Comparison of ENCODE assay signal across 8 cellular contexts in genomic region chr11:73314121-73314948, GRCh38. TPM values are rescaled to one million over a fixed set of nuclear protein-coding genes. Genes with fewer than 3 reads are reported as not detected.
DNase-seq lines count a peak whose midpoint lies in the region; TF ChIP-seq lines count a peak whose summit lies in the region.

No MANE protein-coding gene starts in this region.

- no peaks in the 10 kb centered on the region for H3K79me2 ChIP-seq in OCI-LY7 (ENCODE audit: insufficient read depth, low read depth, low read length)

- H3K27me3 Mint-ChIP-seq in activated T-helper 1 cell treated with anti-CD3 and anti-CD28 coated beads, Interleukin-12 subunit alpha, Interleukin-12 subunit beta, Interleukin-2, Interleukin-4 antibody, amounts not matched to agents 30 ng/mL and 10 ng/mL and 1 ng/mL, durations not matched to agents 14 hours and 24 hours and 36 hours (ENCODE audit: insufficient read depth): peaks cover 9% of the 10 kb centered on the region

- no peak overlapping the region for H3K27ac ChIP-seq in OCI-LY7 (ENCODE audit: low read depth, low read length, poor library complexity, severe bottlenecking)
- no peak overlapping the region for H3K27ac ChIP-seq in effector memory CD4-positive, alpha-beta T cell (ENCODE audit: insufficient read depth, low read length, poor library complexity, severe bottlenecking)

- 0 out of 2 replicates have a peak overlapping the region, but pooled peaks have one; percentile 1 for H2AFZ ChIP-seq in OCI-LY7 (ENCODE audit: low read length)

- H3K4me3 Mint-ChIP-seq in activated T-helper 1 cell treated with anti-CD3 and anti-CD28 coated beads, Interleukin-12 subunit alpha, Interleukin-12 subunit beta, Interleukin-2, Interleukin-4 antibody, amounts not matched to agents 30 ng/mL and 10 ng/mL and 1 ng/mL, durations not matched to agents 14 hours and 24 hours and 36 hours: no peak overlapping the region

- no peak overlapping the region; the same call in 1 of the 2 replicates for H3K4me3 ChIP-seq in GM12865 (ENCODE audit: low read depth, low read length)
- H3K4me3 ChIP-seq in OCI-LY7 (ENCODE audit: low read depth, low read length, poor library complexity, severe bottlenecking): no peak overlapping the region
- H3K4me3 ChIP-seq in fibroblast of villous mesenchyme (ENCODE audit: low read depth, low read length): peak overlapping the region; percentile 81
- H3K4me3 ChIP-seq in effector memory CD4-positive, alpha-beta T cell (ENCODE audit: insufficient read depth, low read depth, low read length, poor library complexity, severe bottlenecking): no peak overlapping the region

- H4K20me1 ChIP-seq in OCI-LY7 (ENCODE audit: insufficient read depth, low read length): no peaks in the 10 kb centered on the region

- no peaks in the 10 kb centered on the region for H3K9me3 Mint-ChIP-seq in activated T-helper 1 cell treated with anti-CD3 and anti-CD28 coated beads, Interleukin-12 subunit alpha, Interleukin-12 subunit beta, Interleukin-2, Interleukin-4 antibody, amounts not matched to agents 30 ng/mL and 10 ng/mL and 1 ng/mL, durations not matched to agents 14 hours and 24 hours and 36 hours

- intact Hi-C loops in OCI-LY7 (cut with micrococcal nuclease; ENCODE audit: unreplicated experiment): no loop called here
- intact Hi-C loops in activated T-helper 1 cell treated with anti-CD3 and anti-CD28 coated beads, Interleukin-12 subunit alpha, Interleukin-12 subunit beta, Interleukin-2, Interleukin-4 antibody, amounts not matched to agents 30 ng/mL and 10 ng/mL and 1 ng/mL, durations not matched to agents 14 hours and 24 hours and 36 hours (cut with micrococcal nuclease): no loop called here

- no peaks in the 10 kb centered on the region for H3K9me3 ChIP-seq in OCI-LY7 (ENCODE audit: low read length)
- H3K9me3 ChIP-seq in effector memory CD4-positive, alpha-beta T cell (ENCODE audit: control insufficient read depth, low read length): no peaks in the 10 kb centered on the region

- no TSS peak for BruUV-seq in OCI-LY7 (replicated peaks; lab: Mats Ljungman, UMichigan)

- no peak overlapping the region for H3K27ac Mint-ChIP-seq in activated T-helper 1 cell treated with anti-CD3 and anti-CD28 coated beads, Interleukin-12 subunit alpha, Interleukin-12 subunit beta, Interleukin-2, Interleukin-4 antibody, amounts not matched to agents 30 ng/mL and 10 ng/mL and 1 ng/mL, durations not matched to agents 14 hours and 24 hours and 36 hours

- peaks cover 13% of the 10 kb centered on the region for H3K4me1 Mint-ChIP-seq in activated T-helper 1 cell treated with anti-CD3 and anti-CD28 coated beads, Interleukin-12 subunit alpha, Interleukin-12 subunit beta, Interleukin-2, Interleukin-4 antibody, amounts not matched to agents 30 ng/mL and 10 ng/mL and 1 ng/mL, durations not matched to agents 14 hours and 24 hours and 36 hours (ENCODE audit: low read depth)

- H3K4me1 ChIP-seq in OCI-LY7 (ENCODE audit: insufficient read depth, low read length, poor library complexity, severe bottlenecking): peaks cover 14% of the 10 kb centered on the region
- no peaks in the 10 kb centered on the region for H3K4me1 ChIP-seq in effector memory CD4-positive, alpha-beta T cell (ENCODE audit: control insufficient read depth, insufficient read depth, low read length, poor library complexity, severe bottlenecking)

- H3K36me3 Mint-ChIP-seq in activated T-helper 1 cell treated with anti-CD3 and anti-CD28 coated beads, Interleukin-12 subunit alpha, Interleukin-12 subunit beta, Interleukin-2, Interleukin-4 antibody, amounts not matched to agents 30 ng/mL and 10 ng/mL and 1 ng/mL, durations not matched to agents 14 hours and 24 hours and 36 hours (ENCODE audit: low read depth): no peaks in the 10 kb centered on the region

- peaks cover 2% of the 10 kb centered on the region for H3K27me3 ChIP-seq in effector memory CD4-positive, alpha-beta T cell (replicated peaks; ENCODE audit: control insufficient read depth, insufficient read depth, low read length, poor library complexity, severe bottlenecking)

- H3K36me3 ChIP-seq in OCI-LY7 (ENCODE audit: insufficient read depth, low read length): no peaks in the 10 kb centered on the region
- H3K36me3 ChIP-seq in effector memory CD4-positive, alpha-beta T cell (ENCODE audit: control insufficient read depth, insufficient read depth, low read length): no peaks in the 10 kb centered on the region

- CTCF ChIA-PET in OCI-LY7 (lab: Charles Lee; ENCODE audit: unreplicated experiment): interaction anchor here (0.6 kb wide), 2 partner anchors 15 to 20 kb away, joined by 4 to 8 read pairs; no protein-coding TSS in a partner anchor

- TF ChIP-seq CTCF in GM12865 (IDR thresholded peaks at IDR 0.05; ENCODE audit: insufficient read depth, low read depth, low read length, missing control alignments) (no peak), OCI-LY7 (conservative IDR thresholded peaks at IDR 0.05; ENCODE audit: low read length) (no peak), fibroblast of villous mesenchyme (IDR thresholded peaks at IDR 0.05; ENCODE audit: insufficient read depth, low read depth, low read length) (no peak)

- DNase-seq in GM12865 (ENCODE audit: low read depth): peak; percentile 47
- peak; percentile 29 for DNase-seq in OCI-LY7 (ENCODE audit: low spot score)
- peak; percentile 63 for DNase-seq in fibroblast of villous mesenchyme (ENCODE audit: low read depth)
- peak; percentile 93 for DNase-seq in pons (ENCODE audit: low spot score)
- DNase-seq in activated T-helper 1 cell treated with anti-CD3 and anti-CD28 coated beads, Interleukin-12 subunit alpha, Interleukin-12 subunit beta, Interleukin-2, Interleukin-4 antibody, amounts not matched to agents 30 ng/mL and 10 ng/mL and 1 ng/mL, durations not matched to agents 14 hours and 24 hours and 36 hours (ENCODE audit: low spot score): no peak
- DNase-seq in NCI-H2029 (lab: John Stamatoyannopoulos, UW): no peak
- DNase-seq in MV-4-11 (lab: John Stamatoyannopoulos, UW): no peak
- no peak for DNase-seq in effector memory CD4-positive, alpha-beta T cell

- POLR2A ChIA-PET in OCI-LY7 (lab: Charles Lee): interaction anchor here (0.5 kb wide), 1 partner anchor 21 kb away, joined by 3 read pairs; no protein-coding TSS in a partner anchor

- H3K4me2 ChIP-seq in OCI-LY7 (ENCODE audit: low read length): no peak overlapping the region

- no peaks in the 10 kb centered on the region for H3K9me2 ChIP-seq in OCI-LY7 (ENCODE audit: insufficient read depth, low read length)

RNA-seq across cellular contexts. Expression of gene ARHGEF17, which starts 6.3 kb away (rescaled TPM):
- total RNA-seq in OCI-LY7 (2014; rRNA removed; shearing (Covaris generic)): 0.19 and 0.21 TPM in 2 replicates
- total RNA-seq in OCI-LY7 (2022) (0.57 and 1.4 TPM in 2 replicates), fibroblast of villous mesenchyme (71.2 and 78.3 TPM in 2 replicates)
- total RNA-seq in activated T-helper 1 cell treated with anti-CD3 and anti-CD28 coated beads, Interleukin-12 subunit alpha, Interleukin-12 subunit beta, Interleukin-2, Interleukin-4 antibody, amounts not matched to agents 30 ng/mL and 10 ng/mL and 1 ng/mL, durations not matched to agents 14 hours and 24 hours and 36 hours: 0.05 TPM in 1 of 2 replicates, not detected in the other

RNA-seq across cellular contexts. Expression of gene P2RY6, which starts 42.2 kb away (rescaled TPM):
- total RNA-seq in OCI-LY7 (2014; rRNA removed; shearing (Covaris generic)): not detected in 2 replicates
- total RNA-seq in OCI-LY7 (2022) (not detected in 2 replicates), fibroblast of villous mesenchyme (0.32 TPM in 1 of 2 replicates, not detected in the other)
- total RNA-seq in activated T-helper 1 cell treated with anti-CD3 and anti-CD28 coated beads, Interleukin-12 subunit alpha, Interleukin-12 subunit beta, Interleukin-2, Interleukin-4 antibody, amounts not matched to agents 30 ng/mL and 10 ng/mL and 1 ng/mL, durations not matched to agents 14 hours and 24 hours and 36 hours: not detected in 2 replicates

Comparison
In these comparisons a context has a peak if more than half of its experiments do, and no peak if none do; other contexts are left out.
1. DNase-seq: peak in GM12865 (single experiment), OCI-LY7 (single experiment), fibroblast of villous mesenchyme (single experiment) and pons (single experiment); none in activated T-helper 1 cell treated with anti-CD3 and anti-CD28 coated beads, Interleukin-12 subunit alpha, Interleukin-12 subunit beta, Interleukin-2, Interleukin-4 antibody, amounts not matched to agents 30 ng/mL and 10 ng/mL and 1 ng/mL, durations not matched to agents 14 hours and 24 hours and 36 hours (single experiment), NCI-H2029 (single experiment), MV-4-11 (single experiment) and effector memory CD4-positive, alpha-beta T cell (0 of 3).
2. RNA of gene ARHGEF17, which starts 6.3 kb away (total RNA-seq): 71.2 to 78.3 TPM in fibroblast of villous mesenchyme; 0.19 to 1.4 TPM in OCI-LY7 and 0.05 TPM in activated T-helper 1 cell treated with anti-CD3 and anti-CD28 coated beads, Interleukin-12 subunit alpha, Interleukin-12 subunit beta, Interleukin-2, Interleukin-4 antibody, amounts not matched to agents 30 ng/mL and 10 ng/mL and 1 ng/mL, durations not matched to agents 14 hours and 24 hours and 36 hours; every median in the first group is over 10 times any median in the second.